Comparison of ENCODE assay signal across 16 cellular contexts in the genomic region with DNA sequence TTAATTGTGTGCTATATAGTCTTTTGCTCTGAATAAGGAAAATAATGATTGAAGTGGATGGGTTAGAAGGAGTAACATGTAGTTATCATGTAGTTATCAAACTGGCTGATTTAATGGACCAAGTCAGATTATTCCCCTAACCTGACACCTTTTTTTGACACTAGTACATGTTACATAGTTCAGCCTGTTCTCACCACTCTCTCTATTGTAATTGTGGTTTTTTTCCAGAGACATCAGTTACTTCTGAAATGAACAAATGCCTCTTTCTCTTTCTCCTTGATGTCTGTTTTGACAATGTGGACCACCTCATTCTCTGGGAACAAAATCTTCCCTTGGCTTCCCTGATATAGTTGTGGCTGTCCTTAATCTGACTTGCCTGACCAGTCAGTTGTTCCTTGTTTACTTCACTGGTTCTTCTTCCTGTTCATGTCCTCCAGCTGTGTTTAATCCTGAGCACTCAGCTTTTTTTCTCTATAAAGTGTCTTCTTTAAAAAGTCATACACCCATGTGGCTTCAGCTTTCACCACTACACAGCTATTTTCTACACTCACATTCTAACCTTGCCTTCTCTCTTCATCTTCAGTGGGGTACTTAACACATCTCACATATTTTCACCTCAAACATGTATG.
A peak's percentile ranks its signal among the peaks of the same experiment; 100 is the strongest.
DNase-seq lines count a peak whose midpoint lies in the region; ATAC-seq and TF ChIP-seq lines count a peak whose summit lies in the region.
"Had no signal": no experiment of that assay in that cellular context is flagged by ENCODE, and none has a peak within 500 bp of the region (broad histone marks: within the 10 kb centered on the region; RNA-seq: fewer than 3 reads in every experiment).

No MANE protein-coding gene starts in this region.

- H3K4me3 ChIP-seq in mammary epithelial cell (replicated peaks in 1 of 3; ENCODE audit: insufficient read depth in 1 of 3, low read depth in 2 of 3, low read length in 3 of 3) = no peak overlapping the region
- no peak overlapping the region for H3K4me3 ChIP-seq in mesenchymal stem cell (ENCODE audit: insufficient read depth in 1 of 2, low read depth in 1 of 2, low read length in 2 of 2)
- H3K4me3 ChIP-seq in upper lobe of left lung = no peak overlapping the region
- H3K4me3 ChIP-seq: A549, spleen had no signal

- H3K4me3 Mint-ChIP-seq in activated naive CD8-positive, alpha-beta T cell treated with anti-CD3 and anti-CD28 coated beads, Interleukin-2, amount 10 ng/mL, durations not matched to agents 7 days and 5 days = peak overlapping the region; percentile 7
- H3K4me3 Mint-ChIP-seq in activated naive CD8-positive, alpha-beta T cell treated with anti-CD3 and anti-CD28 coated beads for 36 hours = no peak overlapping the region
- H3K4me3 Mint-ChIP-seq: CD8-positive, alpha-beta T cell; stimulated activated naive CD8-positive, alpha-beta T cell treated with anti-CD3 and anti-CD28 coated beads, Interleukin-15, Interleukin-2, amounts not matched to agents 100 ng/mL and 50 ng/mL, for 24 hours had no signal

- no peak overlapping the region for H2BK15ac ChIP-seq in mesenchymal stem cell (ENCODE audit: low read depth, poor library complexity, severe bottlenecking)

- H3K9me3 Mint-ChIP-seq in activated naive CD8-positive, alpha-beta T cell treated with anti-CD3 and anti-CD28 coated beads, Interleukin-2, amount 10 ng/mL, durations not matched to agents 7 days and 5 days = peaks cover 1% of the 10 kb centered on the region
- H3K9me3 Mint-ChIP-seq in activated naive CD8-positive, alpha-beta T cell treated with anti-CD3 and anti-CD28 coated beads for 36 hours = no peaks in the 10 kb centered on the region
- H3K9me3 Mint-ChIP-seq: CD8-positive, alpha-beta T cell; stimulated activated naive CD8-positive, alpha-beta T cell treated with anti-CD3 and anti-CD28 coated beads, Interleukin-15, Interleukin-2, amounts not matched to agents 100 ng/mL and 50 ng/mL, for 24 hours had no signal

- no peak for TF ChIP-seq EP300 in upper lobe of left lung (IDR thresholded peaks at IDR 0.05)

- H2BK12ac ChIP-seq in mesenchymal stem cell (ENCODE audit: low read length in 2 of 2) = no peak overlapping the region

- ATAC-seq in activated naive CD8-positive, alpha-beta T cell treated with anti-CD3 and anti-CD28 coated beads, Interleukin-2, amount 10 ng/mL, durations not matched to agents 7 days and 5 days (ENCODE audit: low read depth) = peak; percentile 28
- ATAC-seq in upper lobe of left lung (ENCODE audit: low FRiP score in 2 of 2) = peak in 1 of 2 donors; percentile 57
- ATAC-seq in GM19452 (IDR thresholded peaks at IDR 0.05; ENCODE audit: unreplicated experiment) = no peak
- ATAC-seq: A549; CD8-positive, alpha-beta T cell had no signal

- H2BK5ac ChIP-seq in mesenchymal stem cell (ENCODE audit: low read depth, low read length, poor library complexity, severe bottlenecking) = no peak overlapping the region

- H3K27me3 Mint-ChIP-seq in activated naive CD8-positive, alpha-beta T cell treated with anti-CD3 and anti-CD28 coated beads, Interleukin-2, amount 10 ng/mL, durations not matched to agents 7 days and 5 days = no peaks in the 10 kb centered on the region
- peaks cover 6% of the 10 kb centered on the region for H3K27me3 Mint-ChIP-seq in activated naive CD8-positive, alpha-beta T cell treated with anti-CD3 and anti-CD28 coated beads for 36 hours
- H3K27me3 Mint-ChIP-seq: stimulated activated naive CD8-positive, alpha-beta T cell treated with anti-CD3 and anti-CD28 coated beads, Interleukin-15, Interleukin-2, amounts not matched to agents 100 ng/mL and 50 ng/mL, for 24 hours had no signal

- TF ChIP-seq CTCF in mammary epithelial cell (conservative IDR thresholded peaks at IDR 0.05 in 1 of 2, IDR thresholded peaks at IDR 0.05 in 1 of 2; ENCODE audit: extremely low read depth in 1 of 2, insufficient read depth in 1 of 2, low read depth in 1 of 2, low read length in 2 of 2) (no peak), upper lobe of left lung (IDR thresholded peaks at IDR 0.05) (no peak)

- H3K9me3 ChIP-seq in mammary epithelial cell (replicated peaks; ENCODE audit: insufficient read depth, low read length) = no peaks in the 10 kb centered on the region
- H3K9me3 ChIP-seq in mesenchymal stem cell (ENCODE audit: control insufficient read depth, low read length) = no peaks in the 10 kb centered on the region
- H3K9me3 ChIP-seq in upper lobe of left lung = no peaks in the 10 kb centered on the region
- H3K9me3 ChIP-seq: A549, spleen had no signal

- BruUV-seq in mammary epithelial cell (replicated peaks; lab: Mats Ljungman, UMichigan) = no TSS peak

- in situ Hi-C loops in mammary epithelial cell (cut with MboI; ENCODE audit: low sequenced_read_pairs in 2 of 2) = no loop called here

- no peaks in the 10 kb centered on the region for H3K36me3 ChIP-seq in mammary epithelial cell (ENCODE audit: insufficient read depth, low read length)
- H3K36me3 ChIP-seq in mesenchymal stem cell (ENCODE audit: control insufficient read depth in 1 of 2, insufficient read depth in 2 of 2, low read depth in 1 of 2, low read length in 2 of 2) = no peaks in the 10 kb centered on the region
- H3K36me3 ChIP-seq in upper lobe of left lung = no peaks in the 10 kb centered on the region
- H3K36me3 ChIP-seq: spleen had no signal

- no peak overlapping the region for H3K23ac ChIP-seq in mesenchymal stem cell (ENCODE audit: low read length in 2 of 2)

- H3K27me3 ChIP-seq in mammary epithelial cell (ENCODE audit: insufficient read depth, low read length) (no peaks in the 10 kb centered on the region), mesenchymal stem cell (ENCODE audit: control insufficient read depth in 1 of 2, insufficient read depth in 1 of 2, low read length in 2 of 2) (no peaks in the 10 kb centered on the region), upper lobe of left lung (no peaks in the 10 kb centered on the region)
- H3K27me3 ChIP-seq: spleen had no signal

- no peak overlapping the region for H3K9ac ChIP-seq in mammary epithelial cell (ENCODE audit: insufficient read depth, low read length)
- H3K9ac ChIP-seq in mesenchymal stem cell (ENCODE audit: low read length) = no peak overlapping the region

- H4K20me1 ChIP-seq in mammary epithelial cell (ENCODE audit: insufficient read depth, low read length) = no peaks in the 10 kb centered on the region

- H2AK5ac ChIP-seq in mesenchymal stem cell (ENCODE audit: low read length, severe bottlenecking) = no peak overlapping the region

- no peak overlapping the region for H2BK120ac ChIP-seq in mesenchymal stem cell (ENCODE audit: low read depth, low read length)

- no peak overlapping the region for H3K18ac ChIP-seq in mesenchymal stem cell (ENCODE audit: low read depth in 1 of 2, low read length in 2 of 2)

- H3K4me1 Mint-ChIP-seq in activated naive CD8-positive, alpha-beta T cell treated with anti-CD3 and anti-CD28 coated beads, Interleukin-2, amount 10 ng/mL, durations not matched to agents 7 days and 5 days = peaks cover 50% of the 10 kb centered on the region
- peaks cover 11% of the 10 kb centered on the region for H3K4me1 Mint-ChIP-seq in activated naive CD8-positive, alpha-beta T cell treated with anti-CD3 and anti-CD28 coated beads for 36 hours

- POLR2A ChIA-PET in activated naive CD8-positive, alpha-beta T cell treated with anti-CD3 and anti-CD28 coated beads, Interleukin-2, amount 10 ng/mL, durations not matched to agents 7 days and 5 days (lab: Charles Lee) = no interaction called here

- DNase-seq in activated naive CD8-positive, alpha-beta T cell treated with anti-CD3 and anti-CD28 coated beads, Interleukin-2, amount 10 ng/mL, durations not matched to agents 7 days and 5 days = no peak
- DNase-seq in activated naive CD8-positive, alpha-beta T cell treated with anti-CD3 and anti-CD28 coated beads for 36 hours = no peak
- DNase-seq in mammary epithelial cell = no peak
- peak; percentile 60 for DNase-seq in mesenchymal stem cell
- DNase-seq in upper lobe of left lung = no peak
- no peak for DNase-seq in globus pallidus (ENCODE audit: low spot score)
- DNase-seq in NCI-H446 treated with DMSO at 0.1 percent for 48 hours (lab: John Stamatoyannopoulos, UW) = no peak
- DNase-seq: CD8-positive, alpha-beta T cell; KG1; NCI-H146; NCI-H524 treated with DMSO at 0.1 percent for 48 hours; spleen had no signal

- no peak for TF ChIP-seq POLR2A in upper lobe of left lung (IDR thresholded peaks at IDR 0.05)

- H3K14ac ChIP-seq in mesenchymal stem cell (ENCODE audit: low read length in 2 of 2) = no peak overlapping the region

- H3K4me1 ChIP-seq in mammary epithelial cell (ENCODE audit: insufficient read depth, low read length) (peaks cover 29% of the 10 kb centered on the region), mesenchymal stem cell (ENCODE audit: control insufficient read depth, insufficient read depth, low read depth, low read length) (peaks cover 6% of the 10 kb centered on the region), upper lobe of left lung (peaks cover 9 to 18% (median 15%) of the 10 kb centered on the region in 4 donors)

- H3K27ac ChIP-seq in mammary epithelial cell (ENCODE audit: insufficient read depth, low read depth, low read length) (no peak overlapping the region), mesenchymal stem cell (ENCODE audit: low read length, poor library complexity, severe bottlenecking) (no peak overlapping the region), upper lobe of left lung (peak overlapping the region in 3 of 4 donors; percentile 30 to 60 (median 38))
- H3K27ac ChIP-seq: A549, HL-60 had no signal

- no peaks in the 10 kb centered on the region for H3K79me2 ChIP-seq in mammary epithelial cell (ENCODE audit: insufficient read depth, low read length)

- peaks cover 17% of the 10 kb centered on the region for H3K36me3 Mint-ChIP-seq in activated naive CD8-positive, alpha-beta T cell treated with anti-CD3 and anti-CD28 coated beads, Interleukin-2, amount 10 ng/mL, durations not matched to agents 7 days and 5 days
- H3K36me3 Mint-ChIP-seq in activated naive CD8-positive, alpha-beta T cell treated with anti-CD3 and anti-CD28 coated beads for 36 hours = no peaks in the 10 kb centered on the region
- H3K36me3 Mint-ChIP-seq: CD8-positive, alpha-beta T cell had no signal

- no peaks in the 10 kb centered on the region for H3K79me1 ChIP-seq in mesenchymal stem cell (replicated peaks; ENCODE audit: low read length, poor library complexity, severe bottlenecking)

- no peak overlapping the region for H4K91ac ChIP-seq in mesenchymal stem cell (ENCODE audit: low read length)

- H2AFZ ChIP-seq in mammary epithelial cell (ENCODE audit: low read depth, low read length) (peak overlapping the region; percentile 2), mesenchymal stem cell (ENCODE audit: low read depth, low read length) (no peak overlapping the region)

- intact Hi-C loops in mammary epithelial cell (cut with micrococcal nuclease) = no loop called here

- dilution Hi-C loops in mammary epithelial cell (cut with HindIII; ENCODE audit: low sequenced_read_pairs) = loop anchor here (5.0 kb wide), 1 partner anchor 38 kb away; no protein-coding TSS in a partner anchor

- peak overlapping the region; percentile 55 for H3K27ac Mint-ChIP-seq in activated naive CD8-positive, alpha-beta T cell treated with anti-CD3 and anti-CD28 coated beads, Interleukin-2, amount 10 ng/mL, durations not matched to agents 7 days and 5 days
- no peak overlapping the region for H3K27ac Mint-ChIP-seq in activated naive CD8-positive, alpha-beta T cell treated with anti-CD3 and anti-CD28 coated beads for 36 hours
- H3K27ac Mint-ChIP-seq: CD8-positive, alpha-beta T cell; stimulated activated naive CD8-positive, alpha-beta T cell treated with anti-CD3 and anti-CD28 coated beads, Interleukin-15, Interleukin-2, amounts not matched to agents 100 ng/mL and 50 ng/mL, for 24 hours had no signal

- no peak overlapping the region for H3K4me2 ChIP-seq in mammary epithelial cell (ENCODE audit: insufficient read depth, low read depth, low read length)
- H3K4me2 ChIP-seq in mesenchymal stem cell (ENCODE audit: low read length, poor library complexity, severe bottlenecking) = no peak overlapping the region
- H3K4me2 ChIP-seq: A549 had no signal

- CTCF ChIA-PET in mammary epithelial cell (lab: Charles Lee; ENCODE audit: low non-redundant PET) = no interaction called here

- no peak overlapping the region for H3K4ac ChIP-seq in mesenchymal stem cell (ENCODE audit: low read depth in 1 of 2, low read length in 2 of 2)

- H4K8ac ChIP-seq in mesenchymal stem cell (ENCODE audit: low read length) = no peak overlapping the region

Comparison
In these comparisons a context has a peak if more than half of its experiments do, and no peak if none do; other contexts are left out.
1. H3K27ac ChIP-seq: peak in upper lobe of left lung (3 of 4); none in mammary epithelial cell (single experiment) and mesenchymal stem cell (single experiment).